ENCODE assay signal across 8 cellular contexts in the genomic region with DNA sequence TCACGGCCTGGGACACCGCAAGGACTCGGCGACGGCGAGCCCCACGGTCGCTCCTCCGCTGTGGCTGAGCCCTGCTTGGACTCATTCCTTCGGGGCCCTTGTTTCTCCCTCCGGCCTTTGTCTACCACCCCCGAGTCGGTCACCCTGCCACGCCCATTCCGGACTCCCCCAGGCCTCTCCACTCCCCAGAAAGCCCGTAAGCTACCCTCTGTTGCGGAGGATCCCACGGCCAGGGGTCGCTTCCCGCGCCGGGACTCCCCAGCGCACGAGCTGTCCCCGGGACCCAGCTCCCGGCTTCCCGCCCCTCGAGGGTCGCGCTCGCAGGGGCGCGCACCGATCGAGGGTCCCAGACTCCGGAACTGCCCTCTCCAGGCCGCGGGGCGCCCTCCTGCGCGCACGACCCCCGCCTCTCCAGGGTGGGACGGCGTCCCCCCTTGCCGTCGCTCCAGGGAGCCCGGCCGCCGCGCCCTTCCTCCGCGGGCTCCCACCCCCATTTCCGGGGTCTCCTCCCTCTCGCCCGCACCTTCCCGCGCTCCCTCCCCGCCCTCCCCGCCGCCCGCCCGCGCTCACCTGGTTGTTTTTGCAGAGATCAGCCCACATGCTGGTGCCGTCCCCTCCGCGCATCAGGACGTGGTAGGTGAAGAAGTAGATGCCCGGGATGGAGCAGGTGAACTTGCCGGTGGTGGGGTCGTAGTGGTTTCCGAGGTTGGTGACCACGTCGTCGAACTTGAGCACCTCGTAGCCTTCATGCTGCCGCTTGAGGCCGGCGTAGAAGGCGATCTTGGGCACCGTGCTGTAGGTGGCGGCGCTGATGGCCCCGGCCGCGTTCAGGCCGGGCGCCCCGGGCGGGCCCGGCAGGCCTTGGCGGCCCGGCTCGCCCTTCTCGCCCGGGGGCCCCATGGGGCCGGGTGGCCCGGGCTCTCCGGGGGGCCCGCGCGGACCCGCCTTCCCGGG. TPM values are rescaled to one million over a fixed set of nuclear protein-coding genes. Genes with fewer than 3 reads are reported as not detected.
A peak's percentile ranks its signal among the peaks of the same experiment; 100 is the strongest.
DNase-seq lines count a peak whose midpoint lies in the region; ATAC-seq and TF ChIP-seq lines count a peak whose summit lies in the region.

No MANE protein-coding gene starts in this region.

- H3K4me1 ChIP-seq in rectal smooth muscle tissue (ENCODE audit: control insufficient read depth, insufficient read depth, low read length), result no peaks in the 10 kb centered on the region

- no peaks in the 10 kb centered on the region for H3K36me3 ChIP-seq in rectal smooth muscle tissue (ENCODE audit: control insufficient read depth, insufficient read depth, low read length)

- TF ChIP-seq CTCF in omental fat pad (IDR thresholded peaks at IDR 0.05), result no peak

- peak overlapping the region; percentile 50 for H3K4me3 ChIP-seq in rectal smooth muscle tissue (ENCODE audit: low read length)

- ATAC-seq in GM19467 (IDR thresholded peaks at IDR 0.05; ENCODE audit: unreplicated experiment) (peak; percentile 12), HG03521 (IDR thresholded peaks at IDR 0.05; ENCODE audit: unreplicated experiment) (peak; percentile 25), omental fat pad (ENCODE audit: low FRiP score) (no peak)

- DNase-seq in GM03348 (ENCODE audit: low spot score) (peak; percentile 27), ecto neural progenitor cell (ENCODE audit: low spot score) (peak; percentile 54), NCI-H2171 (lab: John Stamatoyannopoulos, UW) (no peak), omental fat pad (ENCODE audit: low spot score) (no peak), DMS153 treated with DMSO at 0.1 percent for 48 hours (lab: John Stamatoyannopoulos, UW; ENCODE audit: unreplicated experiment) (no peak)

- H3K27ac ChIP-seq in rectal smooth muscle tissue (ENCODE audit: low read depth, low read length), result no peak overlapping the region

- H3K9ac ChIP-seq in rectal smooth muscle tissue (ENCODE audit: low read length), result no peak overlapping the region

- H3K27me3 ChIP-seq in rectal smooth muscle tissue (ENCODE audit: control insufficient read depth, insufficient read depth, low read length), result peaks cover 10% of the 10 kb centered on the region

RNA-seq across cellular contexts. Expression of gene C1QL3, which starts 1.5 kb away (rescaled TPM):
- not detected for total RNA-seq in omental fat pad

Comparison
In these comparisons a context has a peak if more than half of its experiments do, and no peak if none do; other contexts are left out.
1. DNase-seq: peak in GM03348 (single experiment) and ecto neural progenitor cell (single experiment); none in NCI-H2171 (single experiment), omental fat pad (single experiment) and DMS153 treated with DMSO at 0.1 percent for 48 hours (single experiment).